In genomic region chr18:58788470-58788869, GRCh38 we compare ENCODE assay signal across 17 cellular contexts.
DNase-seq lines count a peak whose midpoint lies in the region; ATAC-seq and TF ChIP-seq lines count a peak whose summit lies in the region.
"Had no signal": no experiment of that assay in that cellular context is flagged by ENCODE, and none has a peak within 500 bp of the region (broad histone marks: within the 10 kb centered on the region; RNA-seq: fewer than 3 reads in every experiment).

No MANE protein-coding gene starts in this region.

- peaks cover 0 to 5% of the 10 kb centered on the region in 2 donors for H3K4me1 ChIP-seq in adrenal gland (replicated peaks in 1 of 2)

- H3K36me3 ChIP-seq in adrenal gland (replicated peaks in 1 of 2): no peaks in the 10 kb centered on the region
- H3K36me3 ChIP-seq: Peyer's patch had no signal

- BruUV-seq in Calu3 (replicated peaks; lab: Mats Ljungman, UMichigan): no TSS peak

- H3K27me3 Mint-ChIP-seq in Calu3 (ENCODE audit: unreplicated experiment): no peaks in the 10 kb centered on the region
- H3K27me3 Mint-ChIP-seq: IgD-negative memory B cell had no signal

- TF ChIP-seq CTCF in Calu3 (IDR thresholded peaks at IDR 0.05; ENCODE audit: unreplicated experiment): no peak
- TF ChIP-seq CTCF in adrenal gland (IDR thresholded peaks at IDR 0.05): no peak

- peak overlapping the region; percentile 98 for H3K27ac Mint-ChIP-seq in Calu3 (ENCODE audit: unreplicated experiment)
- H3K27ac Mint-ChIP-seq: IgD-negative memory B cell, T-helper 17 cell had no signal

- no peaks in the 10 kb centered on the region for H3K9me3 ChIP-seq in adrenal gland (replicated peaks in 1 of 3)
- H3K9me3 ChIP-seq: Peyer's patch had no signal

- no peak for DNase-seq in Calu3
- no peak for DNase-seq in adrenal gland
- peak; percentile 33 for DNase-seq in iris pigment epithelial cell (ENCODE audit: low read depth)
- no peak for DNase-seq in effector CD4-positive, alpha-beta T cell
- no peak for DNase-seq in HUDEP-2 (lab: John Stamatoyannopoulos, UW; ENCODE audit: unreplicated experiment in 76 of 76)
- DNase-seq: activated CD4-positive, alpha-beta T cell treated with anti-CD3 and anti-CD28 coated beads for 4 hours; activated T-cell treated with anti-CD3 and anti-CD28 coated beads, Interleukin-2, amount 50 U/mL, for 1 hour; AML-193; amniotic stem cell; DMS79 treated with DMSO at 0.1 percent for 48 hours; kidney glomerular epithelial cell; Peyer's patch; T-helper 17 cell had no signal

- no peak overlapping the region for H3K4me3 ChIP-seq in adrenal gland
- no peak overlapping the region for H3K4me3 ChIP-seq in skin epidermis
- H3K4me3 ChIP-seq: Peyer's patch had no signal

- H3K36me3 Mint-ChIP-seq in Calu3 (ENCODE audit: insufficient read depth, unreplicated experiment): peaks cover 50% of the 10 kb centered on the region

- no peak for ATAC-seq in HG03442 (IDR thresholded peaks at IDR 0.05; ENCODE audit: unreplicated experiment)
- no peak for ATAC-seq in esophagus mucosa
- ATAC-seq: T-helper 17 cell had no signal

- CTCF ChIA-PET in Calu3 (lab: Charles Lee): interaction anchor here (0.8 to 1.5 kb wide), 7 partner anchors 62 to 282 kb away, joined by 3 to 9 read pairs (median 6); partner anchors contain the start of gene ZNF532

- H3K4me1 Mint-ChIP-seq in Calu3 (ENCODE audit: low read depth, unreplicated experiment): peaks cover 57% of the 10 kb centered on the region

- H3K9me3 Mint-ChIP-seq in Calu3 (ENCODE audit: low read depth, unreplicated experiment): peaks cover 2% of the 10 kb centered on the region
- H3K9me3 Mint-ChIP-seq: IgD-negative memory B cell had no signal

- no peak overlapping the region for H3K4me3 Mint-ChIP-seq in Calu3 (ENCODE audit: low read depth, unreplicated experiment)
- H3K4me3 Mint-ChIP-seq: T-helper 17 cell had no signal

- intact Hi-C loops in Calu3 (cut with micrococcal nuclease; ENCODE audit: unreplicated experiment) (loop anchor here (2.0 to 10.0 kb wide), 2 partner anchors 72 to 206 kb away; no protein-coding TSS in a partner anchor), adrenal gland (cut with DNase I) (no loop called here)

- H3K27ac ChIP-seq in adrenal gland (peak overlapping the region in 3 of 5 donors; percentile 5 to 75 (median 56)), skin epidermis (peak overlapping the region in 13 of 21 experiments; percentile 1 to 82 (median 50))

- TF ChIP-seq POLR2A in adrenal gland (IDR thresholded peaks at IDR 0.05): no peak

- WGBS in adrenal gland, 4 donors: 79 to 92% (median 85%) methylated on average over 3 of the region's 3 CpGs

- no peaks in the 10 kb centered on the region for H3K27me3 ChIP-seq in adrenal gland
- H3K27me3 ChIP-seq: Peyer's patch had no signal
